9 cellular contexts compared by ENCODE assay signal in the genomic region with DNA sequence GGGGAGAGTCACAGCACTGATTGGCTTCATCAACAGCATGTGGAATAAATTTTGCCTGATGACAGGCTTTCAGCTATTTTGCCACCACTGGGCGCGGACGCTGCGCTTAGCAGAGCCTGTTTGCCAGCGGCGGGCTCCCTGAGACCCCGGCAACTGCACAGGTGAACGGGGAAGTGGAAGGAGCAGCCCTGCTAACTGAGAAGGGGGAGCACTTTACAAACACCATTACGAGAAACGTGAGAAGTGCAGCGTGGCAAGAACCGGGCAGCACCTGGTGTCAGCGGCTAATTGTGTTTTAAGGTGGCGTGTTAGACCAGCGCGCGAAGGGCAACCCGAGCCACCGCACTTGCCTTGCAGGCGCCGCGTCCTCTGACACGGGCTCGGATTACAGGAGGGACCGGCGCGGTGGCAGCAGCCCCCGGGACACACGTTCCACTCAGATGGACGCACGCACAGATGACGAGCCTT.
DNase-seq lines count a peak whose midpoint lies in the region; ATAC-seq and TF ChIP-seq lines count a peak whose summit lies in the region.
"Had no signal": no experiment of that assay in that cellular context is flagged by ENCODE, and none has a peak within 500 bp of the region (broad histone marks: within the 10 kb centered on the region; RNA-seq: fewer than 3 reads in every experiment).

No MANE protein-coding gene starts in this region.

- no peak overlapping the region for H3K27ac Mint-ChIP-seq in natural killer cell
- H3K27ac Mint-ChIP-seq in naive thymus-derived CD8-positive, alpha-beta T cell: no peak overlapping the region

- no peak overlapping the region for H3K4me3 ChIP-seq in RWPE2 (ENCODE audit: severe bottlenecking)
- peak overlapping the region; percentile 56 for H3K4me3 ChIP-seq in iPS-18a (ENCODE audit: low read length)
- peak overlapping the region; percentile 14 for H3K4me3 ChIP-seq in smooth muscle cell
- H3K4me3 ChIP-seq: SJSA1 had no signal

- peak overlapping the region; percentile 20 for H2AFZ ChIP-seq in smooth muscle cell (ENCODE audit: low read depth)

- intact Hi-C loops in natural killer cell (cut with micrococcal nuclease): no loop called here

- H3K9ac ChIP-seq in iPS-18a (ENCODE audit: low read length) (no peak overlapping the region), smooth muscle cell (ENCODE audit: low read depth) (no peak overlapping the region)

- peaks cover 39% of the 10 kb centered on the region for H3K27me3 ChIP-seq in RWPE2 (ENCODE audit: insufficient read depth, poor library complexity, severe bottlenecking)
- peaks cover 30% of the 10 kb centered on the region for H3K27me3 ChIP-seq in iPS-18a (ENCODE audit: control insufficient read depth, insufficient read depth, low read length)
- H3K27me3 ChIP-seq in smooth muscle cell (ENCODE audit: low read depth): peaks cover 45% of the 10 kb centered on the region
- H3K27me3 ChIP-seq: SJSA1 had no signal

- ATAC-seq in RWPE2 (ENCODE audit: low read depth) (peak; percentile 26; the same call in 1 of the 3 replicates), natural killer cell (no peak)
- ATAC-seq in naive thymus-derived CD8-positive, alpha-beta T cell: no peak

- H3K4me3 Mint-ChIP-seq in natural killer cell: no peak overlapping the region
- H3K4me3 Mint-ChIP-seq in naive thymus-derived CD8-positive, alpha-beta T cell: no peak overlapping the region

- no peak overlapping the region for H3K27ac ChIP-seq in RWPE2 (ENCODE audit: poor library complexity, severe bottlenecking)
- no peak overlapping the region for H3K27ac ChIP-seq in iPS-18a (ENCODE audit: low read length)
- H3K27ac ChIP-seq in smooth muscle cell (ENCODE audit: low read depth): no peak overlapping the region
- H3K27ac ChIP-seq: SJSA1 had no signal

- 3% methylated on average over 32 of the region's 32 CpGs for WGBS in smooth muscle cell (ENCODE audit: low lambda C conversion rate)

- H3F3A ChIP-seq in smooth muscle cell (ENCODE audit: low read depth): no peaks in the 10 kb centered on the region

- POLR2A ChIA-PET in naive thymus-derived CD8-positive, alpha-beta T cell (lab: Charles Lee): no interaction called here

- H3K36me3 ChIP-seq in RWPE2 (ENCODE audit: low read depth) (no peaks in the 10 kb centered on the region), iPS-18a (ENCODE audit: control insufficient read depth, low read depth, low read length) (no peaks in the 10 kb centered on the region), smooth muscle cell (ENCODE audit: low read depth) (no peaks in the 10 kb centered on the region)
- H3K36me3 ChIP-seq: SJSA1 had no signal

- H3K79me2 ChIP-seq in smooth muscle cell (ENCODE audit: low read depth): no peaks in the 10 kb centered on the region

- peaks cover 2% of the 10 kb centered on the region in 2 donors for H3K9me3 Mint-ChIP-seq in natural killer cell
- H3K9me3 Mint-ChIP-seq in naive thymus-derived CD8-positive, alpha-beta T cell: peaks cover 0 to 4% (median 0%) of the 10 kb centered on the region in 9 donors

- H4K20me1 ChIP-seq in smooth muscle cell (ENCODE audit: low read depth): no peaks in the 10 kb centered on the region

- H3K9me3 ChIP-seq in RWPE2 (ENCODE audit: severe bottlenecking) (no peaks in the 10 kb centered on the region), iPS-18a (ENCODE audit: control insufficient read depth, low read depth, low read length) (no peaks in the 10 kb centered on the region), smooth muscle cell (replicated peaks; ENCODE audit: low read depth) (no peaks in the 10 kb centered on the region)

- H3K4me2 ChIP-seq in smooth muscle cell: peak overlapping the region; percentile 79

- no peaks in the 10 kb centered on the region for H3K36me3 Mint-ChIP-seq in natural killer cell
- no peaks in the 10 kb centered on the region for H3K36me3 Mint-ChIP-seq in naive thymus-derived CD8-positive, alpha-beta T cell

- no peak for TF ChIP-seq CTCF in RWPE2 (IDR thresholded peaks at IDR 0.05; ENCODE audit: poor library complexity, severe bottlenecking)
- TF ChIP-seq CTCF in smooth muscle cell (IDR thresholded peaks at IDR 0.05; ENCODE audit: borderline replicate concordance, insufficient read depth, poor library complexity, severe bottlenecking): no peak
- no peak for TF ChIP-seq CTCF in natural killer cell (IDR thresholded peaks at IDR 0.05)

- H3K27me3 Mint-ChIP-seq in natural killer cell (ENCODE audit: low read depth in 2 of 2): peaks cover 18 to 21% of the 10 kb centered on the region in 2 donors
- peaks cover 10 to 41% (median 17%) of the 10 kb centered on the region in 5 donors for H3K27me3 Mint-ChIP-seq in naive thymus-derived CD8-positive, alpha-beta T cell

- no peaks in the 10 kb centered on the region for H3K4me1 Mint-ChIP-seq in natural killer cell
- peaks cover 0 to 10% (median 4%) of the 10 kb centered on the region in 4 donors for H3K4me1 Mint-ChIP-seq in naive thymus-derived CD8-positive, alpha-beta T cell

- H3K4me1 ChIP-seq in RWPE2 (ENCODE audit: insufficient read depth, poor library complexity, severe bottlenecking) (no peaks in the 10 kb centered on the region), iPS-18a (ENCODE audit: control insufficient read depth, low read depth, low read length) (peaks cover 17% of the 10 kb centered on the region), smooth muscle cell (ENCODE audit: low read depth) (peaks cover 3% of the 10 kb centered on the region)
- H3K4me1 ChIP-seq: SJSA1 had no signal

- DNase-seq in NCI-H1092 treated with DMSO at 0.1 percent for 48 hours (lab: John Stamatoyannopoulos, UW): peak; percentile 5
- no peak for DNase-seq in NCI-H1092 (lab: John Stamatoyannopoulos, UW)
- no peak for DNase-seq in RWPE2 (ENCODE audit: low spot score)
- DNase-seq in smooth muscle cell (lab: John Stamatoyannopoulos, UW; ENCODE audit: unreplicated experiment): no peak
- DNase-seq in natural killer cell: no peak
- no peak for DNase-seq in naive thymus-derived CD8-positive, alpha-beta T cell
- DNase-seq in stimulated activated CD4-positive, alpha-beta T cell treated with anti-CD3 and anti-CD28 coated beads, Interleukin-12 subunit alpha, Interleukin-12 subunit beta, amount 100 ng/mL, for 4 hours: no peak
